In genomic region chr14:51071851-51072250, GRCh38 we compare ENCODE assay signal across 13 cellular contexts. TPM values are rescaled to one million over a fixed set of nuclear protein-coding genes. Genes with fewer than 3 reads are reported as not detected.
DNase-seq lines count a peak whose midpoint lies in the region; TF ChIP-seq lines count a peak whose summit lies in the region.
"Had no signal": no experiment of that assay in that cellular context is flagged by ENCODE, and none has a peak within 500 bp of the region (broad histone marks: within the 10 kb centered on the region; RNA-seq: fewer than 3 reads in every experiment).

No MANE protein-coding gene starts in this region.

- H2BK5ac ChIP-seq in trophoblast cell (ENCODE audit: low read depth, low read length, poor library complexity): no peak overlapping the region

- no peak overlapping the region for H3K4me2 ChIP-seq in trophoblast cell (ENCODE audit: low read length)
- H3K4me2 ChIP-seq in OCI-LY7 (ENCODE audit: low read length): no peak overlapping the region

- no TSS peak for BruUV-seq in OCI-LY7 (replicated peaks; lab: Mats Ljungman, UMichigan)

- H3K9me3 Mint-ChIP-seq in chondrocyte (ENCODE audit: low read depth): peaks cover 15% of the 10 kb centered on the region

- TF ChIP-seq CTCF in left ventricle myocardium inferior (IDR thresholded peaks at IDR 0.05; ENCODE audit: borderline replicate concordance) (no peak), chondrocyte (IDR thresholded peaks at IDR 0.05) (no peak), OCI-LY7 (conservative IDR thresholded peaks at IDR 0.05; ENCODE audit: low read length) (no peak)

- H3K36me3 Mint-ChIP-seq in chondrocyte (ENCODE audit: low read depth): peaks cover 7% of the 10 kb centered on the region

- no peak overlapping the region for H3K4ac ChIP-seq in trophoblast cell (ENCODE audit: low read depth, low read length)

- H3K27me3 ChIP-seq in left ventricle myocardium inferior (ENCODE audit: low read depth) (no peaks in the 10 kb centered on the region), trophoblast cell (ENCODE audit: insufficient read depth, low read length) (no peaks in the 10 kb centered on the region)

- no peaks in the 10 kb centered on the region for H3K79me1 ChIP-seq in trophoblast cell (ENCODE audit: low read length)

- H3K9me3 ChIP-seq in left ventricle myocardium inferior (replicated peaks) (peaks cover 23% of the 10 kb centered on the region), trophoblast cell (ENCODE audit: insufficient read depth, low read depth, low read length) (no peaks in the 10 kb centered on the region), OCI-LY7 (ENCODE audit: low read length) (no peaks in the 10 kb centered on the region)

- no peak overlapping the region for H2AFZ ChIP-seq in trophoblast cell (ENCODE audit: insufficient read depth, low read length, poor library complexity)
- H2AFZ ChIP-seq in OCI-LY7 (ENCODE audit: low read length): no peak overlapping the region

- POLR2A ChIA-PET in OCI-LY7 (lab: Charles Lee): interaction anchor here (0.7 to 3.1 kb wide), 9 partner anchors 8 to 1870 kb away, joined by 3 to 11 read pairs (median 4); no protein-coding TSS in a partner anchor

- no peak overlapping the region for H2AK5ac ChIP-seq in trophoblast cell (ENCODE audit: low read length)

- H3K36me3 ChIP-seq in left ventricle myocardium inferior (no peaks in the 10 kb centered on the region), trophoblast cell (ENCODE audit: control insufficient read depth in 1 of 2, insufficient read depth in 2 of 2, low read length in 2 of 2) (no peaks in the 10 kb centered on the region), OCI-LY7 (ENCODE audit: insufficient read depth, low read length) (no peaks in the 10 kb centered on the region)

- H3K27me3 Mint-ChIP-seq in chondrocyte (ENCODE audit: low read depth): no peaks in the 10 kb centered on the region

- peak overlapping the region; percentile 44 for H4K12ac ChIP-seq in trophoblast cell (ENCODE audit: low read depth, low read length)

- H3K4me3 Mint-ChIP-seq in chondrocyte (ENCODE audit: unreplicated experiment): no peak overlapping the region

- DNase-seq in left ventricle myocardium inferior (no peak), cardiac septum (ENCODE audit: low spot score) (no peak), chondrocyte (ENCODE audit: low spot score) (no peak), trophoblast cell (no peak), OCI-LY7 (ENCODE audit: low spot score) (no peak), ureter (ENCODE audit: low spot score) (no peak)
- DNase-seq in stimulated activated CD4-positive, alpha-beta T cell treated with anti-CD3 and anti-CD28 coated beads, Interleukin-1b, Interleukin-23, amount 100 ng/mL, for 48 hours: no peak
- DNase-seq: KBM-7, NCI-H1417 treated with DMSO at 0.1 percent for 48 hours, NCI-H1930, NCI-H2171, NCI-H446 treated with DMSO at 0.1 percent for 48 hours had no signal

- H3K4me1 Mint-ChIP-seq in chondrocyte (ENCODE audit: low read depth): peaks cover 61% of the 10 kb centered on the region

- intact Hi-C loops in left ventricle myocardium inferior (cut with micrococcal nuclease) (no loop called here), cardiac septum (cut with DNase I) (no loop called here), OCI-LY7 (cut with micrococcal nuclease; ENCODE audit: unreplicated experiment) (no loop called here)

- no peak overlapping the region for H2BK120ac ChIP-seq in trophoblast cell (ENCODE audit: insufficient read depth, low read length, poor library complexity)

- H3K18ac ChIP-seq in trophoblast cell (ENCODE audit: low read length): no peak overlapping the region

- H3K79me2 ChIP-seq in trophoblast cell (ENCODE audit: control insufficient read depth, insufficient read depth, low read length, poor library complexity) (no peaks in the 10 kb centered on the region), OCI-LY7 (ENCODE audit: insufficient read depth, low read depth, low read length) (no peaks in the 10 kb centered on the region)

- peak overlapping the region; percentile 81 for H3K27ac Mint-ChIP-seq in chondrocyte (ENCODE audit: unreplicated experiment)

- no peak overlapping the region for H3K9ac ChIP-seq in trophoblast cell (ENCODE audit: low read length)

- H3K9me2 ChIP-seq in OCI-LY7 (ENCODE audit: insufficient read depth, low read length): no peaks in the 10 kb centered on the region

- H3K27ac ChIP-seq in left ventricle myocardium inferior (replicated peaks) (peak overlapping the region; percentile 8), trophoblast cell (ENCODE audit: low read depth, low read length) (no peak overlapping the region), OCI-LY7 (ENCODE audit: low read depth, low read length, poor library complexity, severe bottlenecking) (no peak overlapping the region)
- H3K27ac ChIP-seq: C4-2B had no signal

- no peak overlapping the region for H3K4me3 ChIP-seq in left ventricle myocardium inferior
- no peak overlapping the region for H3K4me3 ChIP-seq in trophoblast cell (ENCODE audit: low read depth, low read length)
- no peak overlapping the region for H3K4me3 ChIP-seq in OCI-LY7 (ENCODE audit: low read depth, low read length, poor library complexity, severe bottlenecking)

- H4K8ac ChIP-seq in trophoblast cell (ENCODE audit: low read depth, low read length): no peak overlapping the region

- no peak overlapping the region for H4K91ac ChIP-seq in trophoblast cell (ENCODE audit: low read depth, low read length)

- CTCF ChIA-PET in OCI-LY7 (lab: Charles Lee; ENCODE audit: unreplicated experiment): no interaction called here

- H3K23ac ChIP-seq in trophoblast cell (ENCODE audit: low read length): no peak overlapping the region

- no peaks in the 10 kb centered on the region for H4K20me1 ChIP-seq in OCI-LY7 (ENCODE audit: insufficient read depth, low read length)

- no peak overlapping the region for H3K14ac ChIP-seq in trophoblast cell (ENCODE audit: low read length)

- no CpG with 5 or more reads among the region's 5 CpGs for WGBS in trophoblast cell (ENCODE audit: extremely low coverage, insufficient coverage, insufficient read length)

- no peaks in the 10 kb centered on the region for H3K4me1 ChIP-seq in left ventricle myocardium inferior
- no peaks in the 10 kb centered on the region for H3K4me1 ChIP-seq in trophoblast cell (ENCODE audit: control insufficient read depth in 1 of 2, insufficient read depth in 2 of 2, low read length in 2 of 2)
- no peaks in the 10 kb centered on the region for H3K4me1 ChIP-seq in OCI-LY7 (ENCODE audit: insufficient read depth, low read length, poor library complexity, severe bottlenecking)

- H2BK12ac ChIP-seq in trophoblast cell (ENCODE audit: low read length): peak overlapping the region; percentile 9

RNA-seq across cellular contexts. Expression of gene TRIM9, which starts 23.1 kb away (rescaled TPM):
- total RNA-seq in left ventricle myocardium inferior: 0.27 TPM
- total RNA-seq in cardiac septum: 1.5 TPM
- total RNA-seq in chondrocyte: 13.0 to 15.5 TPM (median 13.4 TPM) in 3 replicates
- 0.78 and 0.79 TPM in 2 replicates for polyA plus RNA-seq in trophoblast cell (2013)
- 0.39 and 1.4 TPM in 2 replicates for total RNA-seq in OCI-LY7 (2014; rRNA removed; shearing (Covaris generic))
- total RNA-seq in OCI-LY7 (2022): 4.7 and 7.9 TPM in 2 replicates
- total RNA-seq in ureter: 1.7 TPM
